15 cellular contexts compared by ENCODE assay signal in the genomic region with DNA sequence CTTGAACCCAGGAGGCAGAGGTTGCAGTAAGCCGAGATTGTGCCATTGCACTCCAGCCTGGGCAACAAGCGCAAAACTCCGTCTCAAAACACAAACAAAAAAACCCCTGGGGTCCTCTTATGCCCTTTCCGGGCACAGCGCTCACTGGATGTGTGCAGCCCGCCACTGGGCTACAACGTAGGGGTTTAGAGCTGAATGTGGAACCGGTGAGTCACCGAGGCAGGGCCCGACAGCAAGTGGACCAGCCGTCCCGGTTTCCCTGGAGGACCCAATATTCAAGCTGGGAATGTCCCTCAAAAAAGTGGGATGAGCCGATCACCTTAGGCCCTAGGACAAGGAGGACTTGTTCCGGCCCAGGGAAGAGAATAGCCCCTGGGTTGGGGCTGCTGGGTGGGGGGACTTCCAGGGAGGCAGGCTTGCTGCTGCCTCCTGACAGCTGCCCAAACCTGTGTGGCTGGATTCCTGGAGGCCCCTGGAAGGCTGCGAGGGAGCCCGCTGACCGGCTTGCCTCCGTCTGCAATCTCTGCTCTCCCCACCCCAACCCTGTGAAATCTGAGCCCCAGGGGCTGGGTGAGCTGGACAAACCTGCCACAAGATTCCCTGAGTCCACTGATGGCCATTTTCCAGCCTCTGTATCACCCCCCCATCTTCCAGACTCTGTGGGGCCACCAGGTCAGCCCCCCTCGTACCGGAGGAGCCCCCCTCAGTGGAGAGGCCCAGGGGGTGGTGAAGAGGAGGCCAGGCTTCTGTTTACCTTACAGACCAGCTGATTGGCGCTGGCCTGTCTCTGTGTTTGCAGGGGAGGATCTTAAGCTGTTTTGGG. TPM values are rescaled to one million over a fixed set of nuclear protein-coding genes. Genes with fewer than 3 reads are reported as not detected.
DNase-seq lines count a peak whose midpoint lies in the region; ATAC-seq and TF ChIP-seq lines count a peak whose summit lies in the region.
"Had no signal": no experiment of that assay in that cellular context is flagged by ENCODE, and none has a peak within 500 bp of the region (broad histone marks: within the 10 kb centered on the region; RNA-seq: fewer than 3 reads in every experiment).

No MANE protein-coding gene starts in this region.

- peaks cover 69% of the 10 kb centered on the region for H3K27me3 Mint-ChIP-seq in type B pancreatic cell
- peaks cover 28% of the 10 kb centered on the region for H3K27me3 Mint-ChIP-seq in activated CD4-positive, alpha-beta memory T cell treated with anti-CD3 and anti-CD28 coated beads, Interleukin-2, amount 10 ng/mL, durations not matched to agents 7 days and 5 days
- peaks cover 6% of the 10 kb centered on the region for H3K27me3 Mint-ChIP-seq in T-helper 17 cell

- CTCF ChIA-PET in activated CD4-positive, alpha-beta memory T cell treated with anti-CD3 and anti-CD28 coated beads, Interleukin-2, amount 10 ng/mL, durations not matched to agents 7 days and 5 days (lab: Charles Lee), result interaction anchor here (0.6 to 1.7 kb wide), 3 partner anchors 19 to 458 kb away, joined by 5 to 6 read pairs (median 6); no protein-coding TSS in a partner anchor

- peaks cover 89% of the 10 kb centered on the region for H3K4me1 ChIP-seq in body of pancreas

- no peaks in the 10 kb centered on the region for H3K27me3 ChIP-seq in body of pancreas
- H3K27me3 ChIP-seq: testis had no signal

- no peak overlapping the region for H3K4me3 ChIP-seq in body of pancreas
- H3K4me3 ChIP-seq: testis had no signal

- peak overlapping the region; percentile 55 for H3K4me3 Mint-ChIP-seq in type B pancreatic cell
- H3K4me3 Mint-ChIP-seq in activated CD4-positive, alpha-beta memory T cell treated with anti-CD3 and anti-CD28 coated beads, Interleukin-2, amount 10 ng/mL, durations not matched to agents 7 days and 5 days, result no peak overlapping the region
- no peak overlapping the region for H3K4me3 Mint-ChIP-seq in T-helper 17 cell
- H3K4me3 Mint-ChIP-seq: activated naive CD8-positive, alpha-beta T cell treated with anti-CD3 and anti-CD28 coated beads, Interleukin-2, amount 50 U/mL, for 24 hours; dendritic cell treated with granulocyte-macrophage colony-stimulating factor and Interleukin-4, amounts not matched to agents 40 ng/mL and 50 ng/mL, for 4 days had no signal

- peaks cover under 1% of the 10 kb centered on the region for H3K4me1 Mint-ChIP-seq in type B pancreatic cell (ENCODE audit: unreplicated experiment)
- H3K4me1 Mint-ChIP-seq in activated CD4-positive, alpha-beta memory T cell treated with anti-CD3 and anti-CD28 coated beads, Interleukin-2, amount 10 ng/mL, durations not matched to agents 7 days and 5 days, result peaks cover 30% of the 10 kb centered on the region
- H3K4me1 Mint-ChIP-seq in T-helper 17 cell, result peaks cover 20% of the 10 kb centered on the region

- ATAC-seq in body of pancreas (peak; percentile 41), T-helper 17 cell (no peak), HG03378 (IDR thresholded peaks at IDR 0.05; ENCODE audit: unreplicated experiment) (no peak)
- ATAC-seq: activated naive CD8-positive, alpha-beta T cell treated with anti-CD3 and anti-CD28 coated beads, Interleukin-2, amount 50 U/mL, for 24 hours; sciatic nerve had no signal

- intact Hi-C loops in body of pancreas (cut with DNase I), result no loop called here

- peak overlapping the region; percentile 80 to 94 (median 92) for H3K27ac ChIP-seq in body of pancreas
- H3K27ac ChIP-seq: testis had no signal

- POLR2A ChIA-PET in activated CD4-positive, alpha-beta memory T cell treated with anti-CD3 and anti-CD28 coated beads, Interleukin-2, amount 10 ng/mL, durations not matched to agents 7 days and 5 days (lab: Charles Lee), result interaction anchor here (0.9 to 1.4 kb wide), 2 partner anchors 12 to 15 kb away, joined by 3 to 4 read pairs; no protein-coding TSS in a partner anchor

- peak; percentile 32 for DNase-seq in SIG-M5 treated with dmso at 0.1 percent for 504 hours (lab: John Stamatoyannopoulos, UW; ENCODE audit: unreplicated experiment)
- DNase-seq in SIG-M5 (lab: John Stamatoyannopoulos, UW), result no peak
- DNase-seq in body of pancreas, result peak; percentile 74 to 88 (median 84)
- peak; percentile 96 for DNase-seq in left kidney (ENCODE audit: low read depth, low spot score)
- DNase-seq in type B pancreatic cell (ENCODE audit: extremely low spot score, unreplicated experiment), result peak; percentile 85
- no peak for DNase-seq in activated CD4-positive, alpha-beta memory T cell treated with anti-CD3 and anti-CD28 coated beads, Interleukin-2, amount 10 ng/mL, durations not matched to agents 7 days and 5 days
- DNase-seq in T-helper 17 cell, result no peak
- DNase-seq: activated naive CD8-positive, alpha-beta T cell treated with anti-CD3 and anti-CD28 coated beads, Interleukin-2, amount 50 U/mL, for 24 hours; foreskin melanocyte; NCI-H2029 treated with DMSO at 0.1 percent for 48 hours; T1000; testis had no signal

- H3K36me3 Mint-ChIP-seq in type B pancreatic cell (no peaks in the 10 kb centered on the region), T-helper 17 cell (ENCODE audit: low read depth) (no peaks in the 10 kb centered on the region)
- H3K36me3 Mint-ChIP-seq in activated CD4-positive, alpha-beta memory T cell treated with anti-CD3 and anti-CD28 coated beads, Interleukin-2, amount 10 ng/mL, durations not matched to agents 7 days and 5 days (ENCODE audit: low read depth), result no peaks in the 10 kb centered on the region

- TF ChIP-seq CTCF in body of pancreas (IDR thresholded peaks at IDR 0.05) (no peak), type B pancreatic cell (conservative IDR thresholded peaks at IDR 0.05) (no peak)

- H3K9me3 ChIP-seq in body of pancreas, result no peaks in the 10 kb centered on the region
- no peaks in the 10 kb centered on the region for H3K9me3 ChIP-seq in T-helper 17 cell (ENCODE audit: control insufficient read depth, low read length, poor library complexity, severe bottlenecking)
- H3K9me3 ChIP-seq: testis had no signal

- TF ChIP-seq POLR2A in body of pancreas (IDR thresholded peaks at IDR 0.05), result peak; percentile 32 to 56 (median 46)

- peak overlapping the region; percentile 95 for H3K27ac Mint-ChIP-seq in type B pancreatic cell
- no peak overlapping the region for H3K27ac Mint-ChIP-seq in activated CD4-positive, alpha-beta memory T cell treated with anti-CD3 and anti-CD28 coated beads, Interleukin-2, amount 10 ng/mL, durations not matched to agents 7 days and 5 days
- H3K27ac Mint-ChIP-seq in T-helper 17 cell, result no peak overlapping the region
- H3K27ac Mint-ChIP-seq: activated naive CD8-positive, alpha-beta T cell treated with anti-CD3 and anti-CD28 coated beads, Interleukin-2, amount 50 U/mL, for 24 hours had no signal

- no peaks in the 10 kb centered on the region for H3K9me3 Mint-ChIP-seq in type B pancreatic cell
- no peaks in the 10 kb centered on the region for H3K9me3 Mint-ChIP-seq in activated CD4-positive, alpha-beta memory T cell treated with anti-CD3 and anti-CD28 coated beads, Interleukin-2, amount 10 ng/mL, durations not matched to agents 7 days and 5 days
- H3K9me3 Mint-ChIP-seq: activated naive CD8-positive, alpha-beta T cell treated with anti-CD3 and anti-CD28 coated beads, Interleukin-2, amount 50 U/mL, for 24 hours; dendritic cell treated with granulocyte-macrophage colony-stimulating factor and Interleukin-4, amounts not matched to agents 40 ng/mL and 50 ng/mL, for 4 days had no signal

- 51 to 66% methylated on average over 13 to 21 of the region's 21 CpGs for WGBS in body of pancreas, 2 donors

- H3K36me3 ChIP-seq in body of pancreas (replicated peaks in 1 of 2; ENCODE audit: insufficient read depth in 1 of 2, low read depth in 2 of 2), result no peaks in the 10 kb centered on the region

RNA-seq across cellular contexts. Expression of a gene that starts 2.9 kb away (rescaled TPM):
- total RNA-seq in body of pancreas (10 to 100 TPM in 1 of 2 donors, 1 to 10 TPM in 1; 4.7 to 11.2 TPM), type B pancreatic cell (ENCODE audit: low replicate concordance) (0.99 and 3.4 TPM in 2 replicates), T-helper 17 cell (not detected)
- total RNA-seq in activated CD4-positive, alpha-beta memory T cell treated with anti-CD3 and anti-CD28 coated beads, Interleukin-2, amount 10 ng/mL, durations not matched to agents 7 days and 5 days, result under 1 TPM; 0.23 to 0.28 TPM

RNA-seq across cellular contexts. Expression of a gene that starts 8.2 kb away (rescaled TPM):
- total RNA-seq in body of pancreas, result under 1 TPM; 0.33 to 0.78 TPM
- total RNA-seq in type B pancreatic cell (ENCODE audit: low replicate concordance), result 98.9 and 243 TPM in 2 replicates
- not detected for total RNA-seq in activated CD4-positive, alpha-beta memory T cell treated with anti-CD3 and anti-CD28 coated beads, Interleukin-2, amount 10 ng/mL, durations not matched to agents 7 days and 5 days
- total RNA-seq in T-helper 17 cell, result not detected
- total RNA-seq: sciatic nerve had no signal

RNA-seq across cellular contexts. Expression of a gene that starts 10.4 kb away (rescaled TPM):
- total RNA-seq in body of pancreas (100 to 1,000 TPM; 132 to 229 TPM), type B pancreatic cell (ENCODE audit: low replicate concordance) (24.0 and 55.5 TPM in 2 replicates), T-helper 17 cell (1 to 10 TPM in 1 of 2 donors, under 1 TPM in 1; 0.92 to 1.3 TPM)
- total RNA-seq in activated CD4-positive, alpha-beta memory T cell treated with anti-CD3 and anti-CD28 coated beads, Interleukin-2, amount 10 ng/mL, durations not matched to agents 7 days and 5 days, result 1 to 10 TPM; 6.1 to 7.5 TPM

RNA-seq across cellular contexts. Expression of a gene that starts 14.0 kb away (rescaled TPM):
- total RNA-seq in body of pancreas (10 to 100 TPM in 1 of 2 donors, 1 to 10 TPM in 1; 6.9 to 15.3 TPM), type B pancreatic cell (ENCODE audit: low replicate concordance) (34.8 and 49.4 TPM in 2 replicates), T-helper 17 cell (10 to 100 TPM; 10.6 to 14.4 TPM)
- total RNA-seq in activated CD4-positive, alpha-beta memory T cell treated with anti-CD3 and anti-CD28 coated beads, Interleukin-2, amount 10 ng/mL, durations not matched to agents 7 days and 5 days, result 10 to 100 TPM; 37.0 to 43.3 TPM

RNA-seq across cellular contexts. Expression of a gene that starts 14.1 kb away (rescaled TPM):
- total RNA-seq in body of pancreas (10 to 100 TPM; 11.7 to 21.8 TPM), type B pancreatic cell (ENCODE audit: low replicate concordance) (40.1 and 50.7 TPM in 2 replicates), T-helper 17 cell (10 to 100 TPM; 21.3 to 23.7 TPM)
- total RNA-seq in activated CD4-positive, alpha-beta memory T cell treated with anti-CD3 and anti-CD28 coated beads, Interleukin-2, amount 10 ng/mL, durations not matched to agents 7 days and 5 days, result 10 to 100 TPM; 42.4 TPM

Comparison
In these comparisons a context has a peak if more than half of its experiments do, and no peak if none do; other contexts are left out.
1. DNase-seq: peak in SIG-M5 treated with dmso at 0.1 percent for 504 hours (single experiment), body of pancreas (4 of 4), left kidney (single experiment) and type B pancreatic cell (single experiment); none in SIG-M5 (single experiment), activated CD4-positive, alpha-beta memory T cell treated with anti-CD3 and anti-CD28 coated beads, Interleukin-2, amount 10 ng/mL, durations not matched to agents 7 days and 5 days (single experiment) and T-helper 17 cell (0 of 3).
2. RNA of a gene that starts 8.2 kb away (total RNA-seq): 98.9 to 243 TPM in type B pancreatic cell; 0.33 to 0.78 TPM in body of pancreas, not detected in activated CD4-positive, alpha-beta memory T cell treated with anti-CD3 and anti-CD28 coated beads, Interleukin-2, amount 10 ng/mL, durations not matched to agents 7 days and 5 days and not detected in T-helper 17 cell; every median in the first group is over 10 times any median in the second.